ENCODE assay signal across 26 cellular contexts in the genomic region with DNA sequence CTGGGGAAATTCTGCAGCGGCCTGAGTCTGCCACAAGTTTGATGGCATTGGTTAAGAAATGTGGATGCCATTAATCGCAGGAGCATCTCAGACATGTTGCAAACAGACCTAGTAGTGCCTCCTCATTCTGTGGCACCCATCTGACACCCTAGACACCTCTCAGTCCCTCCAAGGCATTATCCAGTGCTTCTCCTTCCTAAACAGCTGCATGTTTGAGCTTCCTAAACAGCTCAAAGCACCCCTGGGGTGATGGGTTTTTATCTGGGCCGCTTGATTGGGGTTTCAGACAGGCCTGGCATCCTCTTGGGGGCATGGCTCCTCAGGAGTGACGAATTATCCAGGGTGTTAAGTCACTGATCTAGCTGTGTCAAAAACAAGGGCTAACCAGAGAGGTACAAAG. TPM values are rescaled to one million over a fixed set of nuclear protein-coding genes. Genes with fewer than 3 reads are reported as not detected.
A peak's percentile ranks its signal among the peaks of the same experiment; 100 is the strongest.
DNase-seq lines count a peak whose midpoint lies in the region; ATAC-seq and TF ChIP-seq lines count a peak whose summit lies in the region.
"Had no signal": no experiment of that assay in that cellular context is flagged by ENCODE, and none has a peak within 500 bp of the region (broad histone marks: within the 10 kb centered on the region; RNA-seq: fewer than 3 reads in every experiment).

No MANE protein-coding gene starts in this region.

- H3K27me3 ChIP-seq in spleen (replicated peaks in 1 of 7) = peaks cover 0 to 74% (median 3%) of the 10 kb centered on the region in 7 donors
- H3K27me3 ChIP-seq in ascending aorta = no peaks in the 10 kb centered on the region
- H3K27me3 ChIP-seq: right atrium auricular region had no signal

- H3K27ac ChIP-seq in KOPT-K1 (ENCODE audit: low read depth, low read length, poor library complexity, severe bottlenecking) (peak overlapping the region; percentile 98), spleen (peak overlapping the region in 7 of 8 donors; percentile 46 to 91 (median 83)), ascending aorta (no peak overlapping the region)
- H3K27ac ChIP-seq: esophagus muscularis mucosa, gastrocnemius medialis, right atrium auricular region, WERI-Rb-1 had no signal

- ATAC-seq in HG02588 (IDR thresholded peaks at IDR 0.05; ENCODE audit: unreplicated experiment) = no peak
- no peak for ATAC-seq in HG03565 (IDR thresholded peaks at IDR 0.05; ENCODE audit: unreplicated experiment)
- ATAC-seq: gastrocnemius medialis had no signal

- H3K4me1 ChIP-seq in spleen (peaks cover 38 to 80% (median 62%) of the 10 kb centered on the region in 6 donors), ascending aorta (no peaks in the 10 kb centered on the region)
- H3K4me1 ChIP-seq: HAP-1 had no signal

- no peak for TF ChIP-seq CTCF in endothelial cell (IDR thresholded peaks at IDR 0.05; ENCODE audit: unreplicated experiment)
- no peak for TF ChIP-seq CTCF in spleen (IDR thresholded peaks at IDR 0.05 in 8 of 11, conservative IDR thresholded peaks at IDR 0.05 in 3 of 11)
- TF ChIP-seq CTCF in ascending aorta (IDR thresholded peaks at IDR 0.05) = no peak

- no peaks in the 10 kb centered on the region for H3K9me3 ChIP-seq in KOPT-K1 (ENCODE audit: insufficient read depth, low read length, poor library complexity, severe bottlenecking)
- no peaks in the 10 kb centered on the region for H3K9me3 ChIP-seq in spleen
- no peaks in the 10 kb centered on the region for H3K9me3 ChIP-seq in ascending aorta
- H3K9me3 ChIP-seq: esophagus muscularis mucosa, gastrocnemius medialis, HAP-1, right atrium auricular region, transverse colon had no signal

- peak; percentile 6 for DNase-seq in NCI-H146 (lab: John Stamatoyannopoulos, UW)
- DNase-seq in NCI-H146 treated with DMSO at 0.1 percent for 48 hours (lab: John Stamatoyannopoulos, UW; ENCODE audit: unreplicated experiment) = no peak
- no peak for DNase-seq in endothelial cell (ENCODE audit: low spot score)
- peak; percentile 16 for DNase-seq in spleen
- DNase-seq in ascending aorta (ENCODE audit: low spot score in 2 of 2) = no peak
- DNase-seq: activated CD4-positive, alpha-beta T cell treated with anti-CD3 and anti-CD28 coated beads, Interleukin-2, amount 10 ng/mL, durations not matched to agents 7 days and 5 days; activated CD8-positive, alpha-beta memory T cell treated with anti-CD3 and anti-CD28 coated beads, Interleukin-2, amount 50 U/mL, for 4 hours; COR-L47; effector memory CD4-positive, alpha-beta T cell; gastrocnemius medialis; NCI-H1417; NCI-H2107; NCI-H510A treated with DMSO at 0.1 percent for 48 hours; stimulated activated CD4-positive, alpha-beta T cell treated with anti-CD3 and anti-CD28 coated beads, Interleukin-12 subunit alpha, Interleukin-12 subunit beta, amount 100 ng/mL, for 4 hours; transverse colon; WERI-Rb-1 had no signal

- no peaks in the 10 kb centered on the region for H3K9me3 Mint-ChIP-seq in endothelial cell (ENCODE audit: unreplicated experiment)
- H3K9me3 Mint-ChIP-seq: activated CD4-positive, alpha-beta T cell treated with anti-CD3 and anti-CD28 coated beads, Interleukin-2, amount 10 ng/mL, durations not matched to agents 7 days and 5 days; activated T-helper 2 cell treated with anti-CD3 and anti-CD28 coated beads, Interferon-gamma antibody, Interleukin-2, Interleukin-4, amounts not matched to agents 10 μg/mL and 5 μg/mL and 100 μg/mL, durations not matched to agents 14 hours and 24 hours and 36 hours had no signal

- no peaks in the 10 kb centered on the region for H3K36me3 Mint-ChIP-seq in endothelial cell (ENCODE audit: low read depth, unreplicated experiment)
- H3K36me3 Mint-ChIP-seq: activated naive CD8-positive, alpha-beta T cell had no signal

- TF ChIP-seq POLR2A in spleen (IDR thresholded peaks at IDR 0.05) = no peak

- no peak overlapping the region for H3K27ac Mint-ChIP-seq in endothelial cell (ENCODE audit: unreplicated experiment)
- H3K27ac Mint-ChIP-seq: activated CD4-positive, alpha-beta T cell treated with anti-CD3 and anti-CD28 coated beads, Interleukin-2, amount 10 ng/mL, durations not matched to agents 7 days and 5 days; activated naive CD8-positive, alpha-beta T cell had no signal

- peak overlapping the region; percentile 76 for H3K4me3 Mint-ChIP-seq in endothelial cell (ENCODE audit: unreplicated experiment)
- H3K4me3 Mint-ChIP-seq: activated CD4-positive, alpha-beta T cell treated with anti-CD3 and anti-CD28 coated beads, Interleukin-2, amount 10 ng/mL, durations not matched to agents 7 days and 5 days; activated naive CD8-positive, alpha-beta T cell had no signal

- H3K4me1 Mint-ChIP-seq in endothelial cell (ENCODE audit: unreplicated experiment) = peaks cover 27% of the 10 kb centered on the region

- peaks cover 3% of the 10 kb centered on the region for H3K27me3 Mint-ChIP-seq in endothelial cell (ENCODE audit: unreplicated experiment)

- H3K4me3 ChIP-seq in spleen (no peak overlapping the region), ascending aorta (no peak overlapping the region)
- H3K4me3 ChIP-seq: esophagus muscularis mucosa, gastrocnemius medialis, HAP-1, right atrium auricular region, transverse colon had no signal

- intact Hi-C loops in spleen (cut with DNase I; ENCODE audit: low total_unique reads) = no loop called here
- intact Hi-C loops in ascending aorta (cut with DNase I) = no loop called here

- peaks cover 24% of the 10 kb centered on the region; the same call in 1 of the 2 replicates for H3K36me3 ChIP-seq in KOPT-K1 (ENCODE audit: insufficient read depth, low read length)
- H3K36me3 ChIP-seq in spleen = no peaks in the 10 kb centered on the region
- H3K36me3 ChIP-seq in ascending aorta = no peaks in the 10 kb centered on the region
- H3K36me3 ChIP-seq: esophagus muscularis mucosa, gastrocnemius medialis, HAP-1, right atrium auricular region, transverse colon had no signal

- 57 to 81% (median 68%) methylated on average over 4 of the region's 4 CpGs for WGBS in spleen, 5 donors

RNA-seq across cellular contexts. Expression of a gene that starts 1.8 kb away (rescaled TPM):
- total RNA-seq in endothelial cell (ENCODE audit: unreplicated experiment) = 25.5 TPM
- 10 to 100 TPM; 38.0 to 90.3 (median 62.0) TPM for total RNA-seq in spleen
- 10 to 100 TPM; 18.5 to 62.6 (median 60.4) TPM for polyA plus RNA-seq in spleen
- total RNA-seq in ascending aorta = 0.64 TPM
- total RNA-seq: activated CD4-positive, alpha-beta T cell treated with anti-CD3 and anti-CD28 coated beads, Interleukin-2, amount 10 ng/mL, durations not matched to agents 7 days and 5 days; HT1080 had no signal
- polyA plus RNA-seq: keratinocyte had no signal

Comparison
In these comparisons a context has a peak if more than half of its experiments do, and no peak if none do; other contexts are left out.
1. DNase-seq: peak in NCI-H146 (single experiment) and spleen (single experiment); none in NCI-H146 treated with DMSO at 0.1 percent for 48 hours (single experiment), endothelial cell (single experiment) and ascending aorta (0 of 2).
2. H3K27ac ChIP-seq: peak in KOPT-K1 (single experiment) and spleen (7 of 8); none in ascending aorta (0 of 2).
3. RNA of a gene that starts 1.8 kb away (total RNA-seq): 38.0 to 90.3 TPM in spleen and 25.5 TPM in endothelial cell (single experiment); 0.64 TPM in ascending aorta (single experiment); every median in the first group is over 10 times any median in the second.